ENCODE assay signal across 16 cellular contexts in the genomic region with DNA sequence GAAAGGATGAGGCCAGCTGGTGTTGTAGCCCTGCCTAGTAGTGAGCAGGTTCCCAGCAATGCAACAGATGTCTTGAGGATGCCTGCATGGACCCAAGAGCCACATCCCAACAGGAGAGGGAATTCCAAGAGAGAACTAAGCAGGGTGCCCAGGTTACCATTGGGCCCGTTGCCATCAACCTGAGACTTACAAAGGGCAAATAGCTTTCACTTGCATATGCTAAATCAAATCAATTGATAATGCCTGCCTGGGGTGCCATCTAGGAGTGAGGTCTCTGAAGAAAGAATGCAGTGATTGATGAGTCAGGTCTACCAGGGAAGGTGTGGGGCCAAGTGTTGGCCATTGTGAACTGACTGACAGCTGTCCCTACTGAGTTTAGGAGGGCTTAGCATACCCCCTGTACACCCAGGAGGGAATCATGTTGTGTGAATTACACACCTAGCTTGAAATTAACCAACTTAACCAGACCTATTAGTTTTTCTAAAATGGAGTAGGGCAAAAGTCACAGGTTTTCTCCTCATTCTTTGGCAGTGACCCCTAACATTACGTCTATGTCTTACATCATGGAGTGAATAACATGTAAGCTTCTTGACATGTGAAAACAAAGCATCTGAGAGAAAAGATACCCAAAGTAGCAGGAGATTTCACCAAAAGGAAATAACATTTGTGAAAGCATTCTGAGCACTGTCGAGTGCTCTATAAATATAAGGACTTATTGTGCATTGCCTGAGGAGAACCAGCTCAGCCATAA. TPM values are rescaled to one million over a fixed set of nuclear protein-coding genes. Genes with fewer than 3 reads are reported as not detected.
"Had no signal": no experiment of that assay in that cellular context is flagged by ENCODE, and none has a peak within 500 bp of the region (broad histone marks: within the 10 kb centered on the region; RNA-seq: fewer than 3 reads in every experiment).

No MANE protein-coding gene starts in this region.

- DNase-seq: activated CD4-positive, alpha-beta memory T cell treated with anti-CD3 and anti-CD28 coated beads, Interleukin-2, amount 10 ng/mL, durations not matched to agents 7 days and 5 days; activated CD4-positive, alpha-beta T cell treated with anti-CD3 and anti-CD28 coated beads for 1 hour; activated gamma-delta T cell; activated T-cell treated with anti-CD3 and anti-CD28 coated beads, Interleukin-2, amount 50 U/mL, for 48 hours; amygdala; esophagus squamous epithelium; left cardiac atrium; ovary; stimulated activated CD4-positive, alpha-beta T cell treated with anti-CD3 and anti-CD28 coated beads, Interleukin-4, amount 100 ng/mL, for 1 hour; stimulated activated CD8-positive, alpha-beta memory T cell treated with anti-CD3 and anti-CD28 coated beads, Interleukin-4, amount 100 ng/mL, for 48 hours; stimulated activated naive CD8-positive, alpha-beta T cell treated with anti-CD3 and anti-CD28 coated beads, Interleukin-15, Interleukin-2, amounts not matched to agents 100 U/mL and 50 U/mL, for 24 hours; T-helper 9 cell; upper lobe of right lung had no signal

- ATAC-seq: gastroesophageal sphincter; left cardiac atrium; stimulated activated naive CD8-positive, alpha-beta T cell treated with anti-CD3 and anti-CD28 coated beads, Interleukin-15, Interleukin-2, amounts not matched to agents 100 U/mL and 50 U/mL, for 24 hours; upper lobe of right lung had no signal

- H3K9me3 ChIP-seq: esophagus squamous epithelium, gastroesophageal sphincter, ovary, suprapubic skin, upper lobe of right lung had no signal

- H3K27me3 ChIP-seq: esophagus squamous epithelium, gastroesophageal sphincter, ovary, suprapubic skin had no signal

- H3K36me3 ChIP-seq: esophagus squamous epithelium, gastroesophageal sphincter, ovary, suprapubic skin, upper lobe of right lung had no signal

- FAIRE-seq: endometrium had no signal

- H3K27ac ChIP-seq: esophagus squamous epithelium, ovary, suprapubic skin, upper lobe of right lung had no signal

- H3K4me3 ChIP-seq: esophagus squamous epithelium, gastroesophageal sphincter, ovary, suprapubic skin, upper lobe of right lung had no signal

- H3K4me1 ChIP-seq: esophagus squamous epithelium, upper lobe of right lung had no signal

RNA-seq across cellular contexts. Expression of gene FHOD3, which starts 32.3 kb away (rescaled TPM):
- total RNA-seq: activated CD4-positive, alpha-beta memory T cell treated with anti-CD3 and anti-CD28 coated beads, Interleukin-2, amount 10 ng/mL, durations not matched to agents 7 days and 5 days had no signal
